ENCODE assay signal across 2 cellular contexts in genomic region chr5:141155540-141156374, GRCh38.
TF ChIP-seq lines count a peak whose summit lies in the region.

No MANE protein-coding gene starts in this region.

TF ChIP-seq in SK-N-SH, 30 proteins besides CTCF, POLR2A, EP300 and RAD21 (continued from another document):
- TF ChIP-seq TEAD4 (IDR thresholded peaks at IDR 0.05; ENCODE audit: borderline replicate concordance, insufficient read depth), result no peak

TF ChIP-seq in SK-N-SH treated with all-trans-retinoic acid at 6 μM for 48 hours, 23 proteins besides CTCF, POLR2A, EP300 and RAD21 (continued from another document):
- no peak for TF ChIP-seq POU6F1 (CRISPR knock-in tag; IDR thresholded peaks at IDR 0.05; ENCODE audit: borderline replicate concordance, low read depth)
- no peak for TF ChIP-seq RARB (CRISPR knock-in tag; IDR thresholded peaks at IDR 0.05)
- no peak for TF ChIP-seq ZFP30 (CRISPR knock-in tag; IDR thresholded peaks at IDR 0.05)
- no peak for TF ChIP-seq CREB5 (CRISPR knock-in tag; IDR thresholded peaks at IDR 0.05; ENCODE audit: low read depth)
- TF ChIP-seq CSRNP3 (CRISPR knock-in tag; IDR thresholded peaks at IDR 0.05), result no peak
- no peak for TF ChIP-seq ZC3H10 (CRISPR knock-in tag; IDR thresholded peaks at IDR 0.05)
- TF ChIP-seq PPARA (CRISPR knock-in tag; IDR thresholded peaks at IDR 0.05; ENCODE audit: borderline replicate concordance), result no peak
- TF ChIP-seq GLIS3 (CRISPR knock-in tag; IDR thresholded peaks at IDR 0.05), result no peak
- TF ChIP-seq ZNF70 (CRISPR knock-in tag; IDR thresholded peaks at IDR 0.05), result no peak
- no peak for TF ChIP-seq ZNF8 (CRISPR knock-in tag; IDR thresholded peaks at IDR 0.05)
- no peak for TF ChIP-seq CSDC2 (CRISPR knock-in tag; IDR thresholded peaks at IDR 0.05)
- TF ChIP-seq OSR1 (CRISPR knock-in tag; IDR thresholded peaks at IDR 0.05), result no peak
